8 cellular contexts compared by ENCODE assay signal in genomic region chr4:1856920-1857699, GRCh38. TPM values are rescaled to one million over a fixed set of nuclear protein-coding genes. Genes with fewer than 3 reads are reported as not detected.
DNase-seq lines count a peak whose midpoint lies in the region; ATAC-seq, FAIRE-seq and TF ChIP-seq lines count a peak whose summit lies in the region.

No MANE protein-coding gene starts in this region.

- DNase-seq in H54 (ENCODE audit: insufficient read length, low spot score) (no peak), LoVo (ENCODE audit: low spot score) (no peak)

- H3K4me3 ChIP-seq in iPS-15b (ENCODE audit: low read depth, low read length) (peak overlapping the region; percentile 87), skeletal muscle tissue (ENCODE audit: low read length in 3 of 3) (peak overlapping the region; percentile 72 to 89 (median 87))

- peak overlapping the region; percentile 5 for H3K9ac ChIP-seq in iPS-15b (ENCODE audit: low read depth, low read length)
- H3K9ac ChIP-seq in skeletal muscle tissue (ENCODE audit: low read depth in 1 of 3, low read length in 3 of 3): peak overlapping the region; percentile 69 to 88 (median 77)

- no peaks in the 10 kb centered on the region for H3K4me1 ChIP-seq in iPS-15b (ENCODE audit: control insufficient read depth, insufficient read depth, low read length)
- H3K4me1 ChIP-seq in skeletal muscle tissue (ENCODE audit: control insufficient read depth in 3 of 3, insufficient read depth in 3 of 3, low read length in 3 of 3): peaks cover 19 to 44% (median 22%) of the 10 kb centered on the region in 3 donors

- no peaks in the 10 kb centered on the region for H3K36me3 ChIP-seq in iPS-15b (ENCODE audit: control insufficient read depth, insufficient read depth, low read length)
- H3K36me3 ChIP-seq in skeletal muscle tissue (ENCODE audit: control insufficient read depth in 3 of 3, insufficient read depth in 3 of 3, low read length in 3 of 3): no peaks in the 10 kb centered on the region

- TF ChIP-seq POLR2A in H54 (IDR thresholded peaks at IDR 0.05; ENCODE audit: low read depth, low read length): 0 out of 2 replicates have a peak, but pooled peaks have one; percentile 6

- ATAC-seq in GM21515 (IDR thresholded peaks at IDR 0.05; ENCODE audit: unreplicated experiment): no peak
- no peak for ATAC-seq in GM19395 (IDR thresholded peaks at IDR 0.05; ENCODE audit: unreplicated experiment)

- FAIRE-seq in H54 (lab: Jason Lieb, UNC): no peak

- no peak for TF ChIP-seq CTCF in 22Rv1 (IDR thresholded peaks at IDR 0.05)

- H3K27ac ChIP-seq in 22Rv1 (peak overlapping the region; percentile 82), angular gyrus (ENCODE audit: low read depth, low read length) (peak overlapping the region; percentile 70), skeletal muscle tissue (ENCODE audit: low read depth, low read length) (no peak overlapping the region)

- H3K9me3 ChIP-seq in iPS-15b (ENCODE audit: control insufficient read depth, insufficient read depth, low read length) (no peaks in the 10 kb centered on the region), skeletal muscle tissue (ENCODE audit: control insufficient read depth in 3 of 3, low read length in 3 of 3) (no peaks in the 10 kb centered on the region)

- H3K27me3 ChIP-seq in iPS-15b (ENCODE audit: control insufficient read depth, insufficient read depth, low read length) (peaks cover 55% of the 10 kb centered on the region), skeletal muscle tissue (ENCODE audit: control insufficient read depth in 3 of 3, insufficient read depth in 3 of 3, low read length in 3 of 3) (peaks cover 2 to 5% (median 3%) of the 10 kb centered on the region in 3 donors)

RNA-seq across cellular contexts. Expression of gene LETM1, which starts 1.2 kb away (rescaled TPM):
- total RNA-seq in skeletal muscle tissue: 32.4 TPM

RNA-seq across cellular contexts. Expression of gene NSD2, which starts 14.1 kb away (rescaled TPM):
- 41.8 TPM for total RNA-seq in skeletal muscle tissue
